23 cellular contexts compared by ENCODE assay signal in genomic region chr18:57687970-57688369, GRCh38.
A peak's percentile ranks its signal among the peaks of the same experiment; 100 is the strongest.
DNase-seq lines count a peak whose midpoint lies in the region; ATAC-seq, FAIRE-seq and TF ChIP-seq lines count a peak whose summit lies in the region.
"Had no signal": no experiment of that assay in that cellular context is flagged by ENCODE, and none has a peak within 500 bp of the region (broad histone marks: within the 10 kb centered on the region; RNA-seq: fewer than 3 reads in every experiment).

No MANE protein-coding gene starts in this region.

- 95% methylated on average over 8 of the region's 8 CpGs for WGBS in liver
- 76 to 92% (median 90%) methylated on average over 8 of the region's 8 CpGs for WGBS in psoas muscle, 3 donors

- TF ChIP-seq RAD21 in liver (IDR thresholded peaks at IDR 0.05) = no peak

- H3K9me3 ChIP-seq in liver (ENCODE audit: control insufficient read depth in 4 of 4, low read length in 3 of 4) (no peaks in the 10 kb centered on the region), psoas muscle (no peaks in the 10 kb centered on the region)
- H3K9me3 ChIP-seq: Caco-2 had no signal

- H3K36me3 ChIP-seq in GM23338 (ENCODE audit: insufficient read depth) (no peaks in the 10 kb centered on the region), liver (ENCODE audit: control insufficient read depth in 4 of 4, insufficient read depth in 3 of 4, low read depth in 1 of 4, low read length in 3 of 4) (peaks cover 0 to 2% (median 0%) of the 10 kb centered on the region in 4 donors), psoas muscle (ENCODE audit: insufficient read depth in 1 of 2, low read depth in 1 of 2) (peaks cover 0 to 19% of the 10 kb centered on the region in 2 donors)

- H3K27me3 ChIP-seq in GM23338 (ENCODE audit: insufficient read depth) = no peaks in the 10 kb centered on the region
- no peaks in the 10 kb centered on the region for H3K27me3 ChIP-seq in liver (ENCODE audit: control insufficient read depth in 4 of 4, insufficient read depth in 4 of 4, low read length in 3 of 4)
- H3K27me3 ChIP-seq in psoas muscle (ENCODE audit: insufficient read depth in 3 of 3, low read length in 2 of 3) = no peaks in the 10 kb centered on the region
- H3K27me3 ChIP-seq: BLaER1 treated with 17β-estradiol and CSF1 and Interleukin-3, amounts not matched to agents 10 nM and 100 nM had no signal

- no peak for ATAC-seq in GM23338
- no peak for ATAC-seq in WTC11
- ATAC-seq in psoas muscle = no peak
- ATAC-seq in HG02840 (IDR thresholded peaks at IDR 0.05; ENCODE audit: low FRiP score, unreplicated experiment) = no peak

- H3K36me3 Mint-ChIP-seq in GM23338 (ENCODE audit: low read depth) (0 out of 3 replicates have a peak, but pooled peaks cover 2% of the 10 kb centered on the region), WTC11 (peaks cover 7% of the 10 kb centered on the region)

- POLR2A ChIA-PET in WTC11 (lab: Charles Lee) = interaction anchor here (0.6 kb wide), 1 partner anchor 776 kb away, joined by 3 read pairs; no protein-coding TSS in a partner anchor

- no peak overlapping the region for H3K4me2 ChIP-seq in GM23338
- H3K4me2 ChIP-seq: BLaER1 treated with 17β-estradiol and CSF1 and Interleukin-3, amounts not matched to agents 10 nM and 100 nM had no signal

- no peaks in the 10 kb centered on the region for H3K9me2 ChIP-seq in GM23338 (ENCODE audit: insufficient read depth)

- CTCF ChIA-PET in WTC11 (lab: Charles Lee) = no interaction called here

- H3K9ac ChIP-seq in liver (ENCODE audit: low read depth in 1 of 2, low read length in 2 of 2) = no peak overlapping the region
- H3K9ac ChIP-seq: BLaER1 treated with 17β-estradiol and CSF1 and Interleukin-3, amounts not matched to agents 10 nM and 100 nM had no signal

- H3K9me3 Mint-ChIP-seq in GM23338 (no peaks in the 10 kb centered on the region), WTC11 (no peaks in the 10 kb centered on the region)

- TF ChIP-seq CTCF in D721Med (IDR thresholded peaks at IDR 0.05; ENCODE audit: insufficient read depth, missing control alignments) (no peak), GM23338 (conservative IDR thresholded peaks at IDR 0.05; ENCODE audit: low read depth in 2 of 2) (no peak), WTC11 (IDR thresholded peaks at IDR 0.05) (no peak), liver (IDR thresholded peaks at IDR 0.05; ENCODE audit: low read depth, low read length, missing input control) (no peak), psoas muscle (IDR thresholded peaks at IDR 0.05) (no peak)

- H3F3A ChIP-seq in GM23338 (replicated peaks; ENCODE audit: low read depth) = no peaks in the 10 kb centered on the region

- DNase-seq in D721Med (ENCODE audit: insufficient read length, low spot score) (no peak), GM23338 (ENCODE audit: low spot score) (no peak), WTC11 (ENCODE audit: low spot score) (no peak), NCI-H1930 (lab: John Stamatoyannopoulos, UW) (no peak), psoas muscle (no peak)
- DNase-seq: ACHN; Caco-2; CD4-positive, alpha-beta memory T cell; DND-41; GOT3; HCEC 1CT; Kasumi-1; NCI-H1417; NCI-H1694 treated with DMSO at 0.1 percent for 48 hours; NCI-H446; NCI-H526; SHP77 had no signal

- H2AFZ ChIP-seq in GM23338 = no peak overlapping the region

- H3K4me3 ChIP-seq in GM23338 = no peak overlapping the region
- H3K4me3 ChIP-seq in liver (ENCODE audit: low read depth in 1 of 3, low read length in 3 of 3) = no peak overlapping the region
- H3K4me3 ChIP-seq in psoas muscle = no peak overlapping the region
- H3K4me3 ChIP-seq: BLaER1 treated with 17β-estradiol and CSF1 and Interleukin-3, amounts not matched to agents 10 nM and 100 nM had no signal

- no peak overlapping the region for H3K27ac ChIP-seq in GM23338 (ENCODE audit: low read depth)
- no peak overlapping the region for H3K27ac ChIP-seq in liver (ENCODE audit: low read depth in 1 of 2, low read length in 2 of 2)
- no peak overlapping the region for H3K27ac ChIP-seq in psoas muscle
- H3K27ac ChIP-seq: BLaER1 treated with 17β-estradiol and CSF1 and Interleukin-3, amounts not matched to agents 10 nM and 100 nM had no signal

- no peak overlapping the region for H3K4me3 Mint-ChIP-seq in GM23338
- no peak overlapping the region for H3K4me3 Mint-ChIP-seq in WTC11
- H3K4me3 Mint-ChIP-seq: CD4-positive, alpha-beta memory T cell; IgD-negative memory B cell had no signal

- peaks cover 6% of the 10 kb centered on the region for H3K27me3 Mint-ChIP-seq in GM23338 (ENCODE audit: insufficient read depth, low read depth, poor library complexity)
- no peaks in the 10 kb centered on the region for H3K27me3 Mint-ChIP-seq in WTC11 (ENCODE audit: low read depth)
- H3K27me3 Mint-ChIP-seq: CD4-positive, alpha-beta memory T cell; IgD-negative memory B cell had no signal

- H3K27ac Mint-ChIP-seq in GM23338 (no peak overlapping the region), WTC11 (no peak overlapping the region)
- H3K27ac Mint-ChIP-seq: CD4-positive, alpha-beta memory T cell; IgD-negative memory B cell had no signal

- H3K79me2 ChIP-seq in GM23338 (replicated peaks; ENCODE audit: insufficient read depth) = no peaks in the 10 kb centered on the region

- no peaks in the 10 kb centered on the region for H4K20me1 ChIP-seq in GM23338 (replicated peaks; ENCODE audit: insufficient read depth)

- H3K4me1 ChIP-seq in GM23338 (ENCODE audit: insufficient read depth) (no peaks in the 10 kb centered on the region), liver (ENCODE audit: control insufficient read depth in 4 of 4, insufficient read depth in 4 of 4, low read length in 3 of 4) (peaks cover 0 to 7% (median under 1%) of the 10 kb centered on the region in 4 donors), psoas muscle (no peaks in the 10 kb centered on the region)
- H3K4me1 ChIP-seq: Caco-2 had no signal

- peak; percentile 63 for FAIRE-seq in D721Med (lab: Jason Lieb, UNC)
- FAIRE-seq: GM12891, RCC 7860 had no signal

- H3K4me1 Mint-ChIP-seq in GM23338 (no peaks in the 10 kb centered on the region), WTC11 (no peaks in the 10 kb centered on the region)

- intact Hi-C loops in psoas muscle (cut with DNase I) = no loop called here

TF ChIP-seq in GM23338, 12 proteins besides CTCF, POLR2A, EP300 and RAD21 (continues in another document):
- no peak for TF ChIP-seq CREB1 (CRISPR knock-in tag; IDR thresholded peaks at IDR 0.05; ENCODE audit: low read depth)

TF ChIP-seq in WTC11, 78 proteins besides CTCF, POLR2A, EP300 and RAD21:
- TF ChIP-seq ZNF121 (CRISPR knock-in tag; IDR thresholded peaks at IDR 0.05) = 0 out of 2 replicates have a peak, but pooled peaks have one; percentile 63
- no peak for TF ChIP-seq RELA (CRISPR knock-in tag; IDR thresholded peaks at IDR 0.05; ENCODE audit: borderline replicate concordance)
TF ChIP-seq in WTC11: peak in this region for 1.

TF ChIP-seq in liver, 16 proteins besides CTCF, POLR2A, EP300 and RAD21:
- TF ChIP-seq RXRA (IDR thresholded peaks at IDR 0.05) = no peak
- TF ChIP-seq ATF3 (IDR thresholded peaks at IDR 0.05) = no peak
- TF ChIP-seq REST (IDR thresholded peaks at IDR 0.05) = peak; percentile 77
